In the genomic region with DNA sequence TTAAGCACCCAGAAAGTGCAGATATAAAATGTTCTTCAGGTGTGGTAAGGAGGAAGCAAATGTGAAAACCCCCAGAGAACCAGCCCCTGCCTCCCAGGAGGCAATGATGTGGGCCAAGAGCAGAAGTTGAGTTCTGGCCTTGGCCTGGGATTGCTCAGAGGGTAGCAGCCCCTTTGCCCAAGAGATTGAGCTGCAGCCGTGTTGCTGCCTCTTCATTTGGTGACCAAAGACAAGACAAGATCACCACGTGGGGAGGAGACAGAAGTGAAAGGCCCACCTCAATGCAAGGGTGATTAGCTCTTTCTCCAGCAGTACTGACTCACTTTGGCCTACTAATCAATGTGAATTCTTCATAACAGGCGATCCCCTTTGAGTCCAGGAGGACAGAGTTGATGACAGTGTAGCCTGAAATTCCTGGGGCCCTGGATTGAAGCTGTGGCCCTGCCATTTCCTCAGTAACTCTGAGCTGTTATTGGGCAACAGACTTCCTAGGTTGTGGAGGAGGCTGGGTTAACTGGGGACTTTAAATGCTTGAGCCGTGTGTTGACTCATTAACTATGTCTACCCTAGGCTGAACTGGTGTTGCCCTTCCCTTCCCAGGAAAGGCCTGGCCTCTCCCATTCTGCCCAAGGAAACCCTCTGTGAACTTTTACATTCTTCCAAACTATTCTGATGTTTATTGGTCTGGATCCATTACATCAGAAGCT, we compare ENCODE assay signal across 9 cellular contexts.
DNase-seq lines count a peak whose midpoint lies in the region; ATAC-seq and TF ChIP-seq lines count a peak whose summit lies in the region.
"Had no signal": no experiment of that assay in that cellular context is flagged by ENCODE, and none has a peak within 500 bp of the region (broad histone marks: within the 10 kb centered on the region; RNA-seq: fewer than 3 reads in every experiment).

No MANE protein-coding gene starts in this region.

- POLR2A ChIA-PET in RWPE1 (lab: Yijun Ruan, JAX; ENCODE audit: low non-redundant PET), result no interaction called here

- no peaks in the 10 kb centered on the region for H3K9me3 ChIP-seq in DOHH2 (ENCODE audit: control insufficient read depth, insufficient read depth, low read length)
- H3K9me3 ChIP-seq in GM23248 (ENCODE audit: low read depth), result no peaks in the 10 kb centered on the region

- H3K27ac ChIP-seq in DOHH2 (ENCODE audit: low read depth, low read length) (peak overlapping the region; percentile 98), GM23248 (no peak overlapping the region), RWPE1 (no peak overlapping the region)

- H3K27me3 ChIP-seq in DOHH2 (ENCODE audit: control insufficient read depth, low read length), result no peaks in the 10 kb centered on the region
- H3K27me3 ChIP-seq in GM23248 (replicated peaks; ENCODE audit: insufficient read depth), result peaks cover 21% of the 10 kb centered on the region; the same call in 1 of the 2 replicates
- H3K27me3 ChIP-seq in kidney epithelial cell (ENCODE audit: control insufficient read depth, insufficient read depth, low read length), result no peaks in the 10 kb centered on the region

- H3K79me2 ChIP-seq in DOHH2 (ENCODE audit: control insufficient read depth, low read length) (peaks cover 99% of the 10 kb centered on the region), GM23248 (ENCODE audit: insufficient read depth) (no peaks in the 10 kb centered on the region)

- H2AFZ ChIP-seq in GM23248, result no peak overlapping the region

- H3K4me2 ChIP-seq in DOHH2 (ENCODE audit: low read length) (peak overlapping the region; percentile 85), GM23248 (ENCODE audit: unreplicated experiment) (no peak overlapping the region)

- peak; percentile 35 for DNase-seq in GM23248
- peak; percentile 21 for DNase-seq in RWPE1 (ENCODE audit: low spot score)
- peak; percentile 79 for DNase-seq in kidney epithelial cell (ENCODE audit: low read depth)
- no peak for DNase-seq in stimulated activated CD4-positive, alpha-beta T cell treated with anti-CD3 and anti-CD28 coated beads, Interleukin-1b, Interleukin-23, amount 100 ng/mL, for 48 hours
- DNase-seq in AG08395 (ENCODE audit: low spot score), result no peak
- DNase-seq: activated T-cell treated with anti-CD3 and anti-CD28 coated beads, Interleukin-2, amount 50 U/mL, for 1 hour had no signal

- in situ Hi-C loops in GM23248 (cut with MboI), result no loop called here

- 16 to 20% methylated on average over 4 of the region's 4 CpGs for WGBS in GM23248 (ENCODE audit: low coverage in 1 of 2, low lambda C conversion rate in 2 of 2, missing lambda C conversion rate in 2 of 2), 2 experiments

- no peak overlapping the region for H3K9ac ChIP-seq in GM23248

- TF ChIP-seq CTCF in DOHH2 (IDR thresholded peaks at IDR 0.05; ENCODE audit: low read depth, low read length, poor library complexity, severe bottlenecking) (no peak), RWPE1 (conservative IDR thresholded peaks at IDR 0.05; ENCODE audit: low read depth) (no peak), kidney epithelial cell (IDR thresholded peaks at IDR 0.05; ENCODE audit: insufficient read depth, low read length, poor library complexity, severe bottlenecking) (no peak)

- H3F3A ChIP-seq in DOHH2 (ENCODE audit: control insufficient read depth, insufficient read depth) (peaks cover 61% of the 10 kb centered on the region), GM23248 (ENCODE audit: insufficient read depth) (no peaks in the 10 kb centered on the region)

- H3K4me1 ChIP-seq in DOHH2 (ENCODE audit: control insufficient read depth, low read length) (peaks cover 100% of the 10 kb centered on the region), GM23248 (ENCODE audit: insufficient read depth) (no peaks in the 10 kb centered on the region)

- H3K36me3 ChIP-seq in DOHH2 (ENCODE audit: control insufficient read depth, low read length) (peaks cover 82% of the 10 kb centered on the region), GM23248 (ENCODE audit: low read depth) (no peaks in the 10 kb centered on the region), kidney epithelial cell (ENCODE audit: control insufficient read depth, insufficient read depth, low read length) (no peaks in the 10 kb centered on the region)

- H4K20me1 ChIP-seq in DOHH2 (ENCODE audit: control insufficient read depth, insufficient read depth, low read depth, low read length), result no peaks in the 10 kb centered on the region
- H4K20me1 ChIP-seq in GM23248 (ENCODE audit: insufficient read depth), result no peaks in the 10 kb centered on the region

- ATAC-seq in HG03135 (IDR thresholded peaks at IDR 0.05; ENCODE audit: unreplicated experiment), result no peak
- no peak for ATAC-seq in HG02840 (IDR thresholded peaks at IDR 0.05; ENCODE audit: low FRiP score, unreplicated experiment)

- CTCF ChIA-PET in RWPE1 (lab: Yijun Ruan, JAX), result no interaction called here

- H3K9me2 ChIP-seq in DOHH2 (replicated peaks; ENCODE audit: control insufficient read depth, low read length), result no peaks in the 10 kb centered on the region
- H3K9me2 ChIP-seq in GM23248 (ENCODE audit: insufficient read depth), result no peaks in the 10 kb centered on the region

- H3K4me3 ChIP-seq in DOHH2 (ENCODE audit: low read length), result peak overlapping the region; percentile 68
- H3K4me3 ChIP-seq in GM23248, result no peak overlapping the region
- no peak overlapping the region for H3K4me3 ChIP-seq in kidney epithelial cell (ENCODE audit: low read depth, low read length)

Comparison
In these comparisons a context has a peak if more than half of its experiments do, and no peak if none do; other contexts are left out.
1. DNase-seq: peak in GM23248 (single experiment), RWPE1 (single experiment) and kidney epithelial cell (single experiment); none in stimulated activated CD4-positive, alpha-beta T cell treated with anti-CD3 and anti-CD28 coated beads, Interleukin-1b, Interleukin-23, amount 100 ng/mL, for 48 hours (single experiment) and AG08395 (single experiment).